ENCODE assay signal across 1 cellular context in genomic region chr13:100734194-100734720, GRCh38.
TF ChIP-seq lines count a peak whose summit lies in the region.

No MANE protein-coding gene starts in this region.

TF ChIP-seq in HepG2, 621 proteins besides CTCF, POLR2A, EP300 and RAD21 (continued from another document and continues in another):
- TF ChIP-seq, protein P1, sequence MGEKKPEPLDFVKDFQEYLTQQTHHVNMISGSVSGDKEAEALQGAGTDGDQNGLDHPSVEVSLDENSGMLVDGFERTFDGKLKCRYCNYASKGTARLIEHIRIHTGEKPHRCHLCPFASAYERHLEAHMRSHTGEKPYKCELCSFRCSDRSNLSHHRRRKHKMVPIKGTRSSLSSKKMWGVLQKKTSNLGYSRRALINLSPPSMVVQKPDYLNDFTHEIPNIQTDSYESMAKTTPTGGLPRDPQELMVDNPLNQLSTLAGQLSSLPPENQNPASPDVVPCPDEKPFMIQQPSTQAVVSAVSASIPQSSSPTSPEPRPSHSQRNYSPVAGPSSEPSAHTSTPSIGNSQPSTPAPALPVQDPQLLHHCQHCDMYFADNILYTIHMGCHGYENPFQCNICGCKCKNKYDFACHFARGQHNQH (CRISPR knock-in tag; IDR thresholded peaks at IDR 0.05), result peak; percentile 87; the same call in 1 of the 2 replicates
- TF ChIP-seq, protein P2, sequence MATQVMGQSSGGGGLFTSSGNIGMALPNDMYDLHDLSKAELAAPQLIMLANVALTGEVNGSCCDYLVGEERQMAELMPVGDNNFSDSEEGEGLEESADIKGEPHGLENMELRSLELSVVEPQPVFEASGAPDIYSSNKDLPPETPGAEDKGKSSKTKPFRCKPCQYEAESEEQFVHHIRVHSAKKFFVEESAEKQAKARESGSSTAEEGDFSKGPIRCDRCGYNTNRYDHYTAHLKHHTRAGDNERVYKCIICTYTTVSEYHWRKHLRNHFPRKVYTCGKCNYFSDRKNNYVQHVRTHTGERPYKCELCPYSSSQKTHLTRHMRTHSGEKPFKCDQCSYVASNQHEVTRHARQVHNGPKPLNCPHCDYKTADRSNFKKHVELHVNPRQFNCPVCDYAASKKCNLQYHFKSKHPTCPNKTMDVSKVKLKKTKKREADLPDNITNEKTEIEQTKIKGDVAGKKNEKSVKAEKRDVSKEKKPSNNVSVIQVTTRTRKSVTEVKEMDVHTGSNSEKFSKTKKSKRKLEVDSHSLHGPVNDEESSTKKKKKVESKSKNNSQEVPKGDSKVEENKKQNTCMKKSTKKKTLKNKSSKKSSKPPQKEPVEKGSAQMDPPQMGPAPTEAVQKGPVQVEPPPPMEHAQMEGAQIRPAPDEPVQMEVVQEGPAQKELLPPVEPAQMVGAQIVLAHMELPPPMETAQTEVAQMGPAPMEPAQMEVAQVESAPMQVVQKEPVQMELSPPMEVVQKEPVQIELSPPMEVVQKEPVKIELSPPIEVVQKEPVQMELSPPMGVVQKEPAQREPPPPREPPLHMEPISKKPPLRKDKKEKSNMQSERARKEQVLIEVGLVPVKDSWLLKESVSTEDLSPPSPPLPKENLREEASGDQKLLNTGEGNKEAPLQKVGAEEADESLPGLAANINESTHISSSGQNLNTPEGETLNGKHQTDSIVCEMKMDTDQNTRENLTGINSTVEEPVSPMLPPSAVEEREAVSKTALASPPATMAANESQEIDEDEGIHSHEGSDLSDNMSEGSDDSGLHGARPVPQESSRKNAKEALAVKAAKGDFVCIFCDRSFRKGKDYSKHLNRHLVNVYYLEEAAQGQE (IDR thresholded peaks at IDR 0.05; ENCODE audit: borderline replicate concordance in 1 of 2, low read depth in 1 of 2, low read length in 2 of 2), result peak in 1 of 2 experiments; percentile 76; a peak in 2 of 4 replicates
- TF ChIP-seq AHDC1 (CRISPR knock-in tag; IDR thresholded peaks at IDR 0.05; ENCODE audit: borderline replicate concordance) (peak; percentile 98), KDM3A (CRISPR knock-in tag; IDR thresholded peaks at IDR 0.05; ENCODE audit: low read depth) (0 out of 2 replicates have a peak, but pooled peaks have one; percentile 34), ZNF775 (CRISPR knock-in tag; IDR thresholded peaks at IDR 0.05; ENCODE audit: borderline replicate concordance) (peak; percentile 52; the same call in 1 of the 2 replicates), NFKB2 (CRISPR knock-in tag; IDR thresholded peaks at IDR 0.05; ENCODE audit: borderline replicate concordance) (no peak), HDAC2 (CRISPR knock-in tag; IDR thresholded peaks at IDR 0.05) (peak; percentile 84), ZNF17 (CRISPR knock-in tag; IDR thresholded peaks at IDR 0.05) (no peak), FOXK2 (IDR thresholded peaks at IDR 0.05) (peak; percentile 82; the same call in 1 of the 2 replicates), KLF11 (CRISPR knock-in tag; IDR thresholded peaks at IDR 0.05) (no peak), HIC2 (CRISPR knock-in tag; IDR thresholded peaks at IDR 0.05; ENCODE audit: low read depth) (peak; percentile 37; the same call in 1 of the 2 replicates), NR2F2 (IDR thresholded peaks at IDR 0.05; ENCODE audit: borderline replicate concordance, low read depth) (peak; percentile 78), ZEB1 (IDR thresholded peaks at IDR 0.05; ENCODE audit: insufficient replicate concordance, low read depth) (peak; percentile 55), MXD4 (CRISPR knock-in tag; IDR thresholded peaks at IDR 0.05) (no peak), ZFP36L1 (CRISPR knock-in tag; IDR thresholded peaks at IDR 0.05) (peak; percentile 82; the same call in 1 of the 2 replicates), ZBED4 (CRISPR knock-in tag; IDR thresholded peaks at IDR 0.05; ENCODE audit: borderline replicate concordance) (peak; percentile 42; the same call in 1 of the 2 replicates), SMAD1 (CRISPR knock-in tag; IDR thresholded peaks at IDR 0.05; ENCODE audit: borderline replicate concordance, low read depth) (no peak), MTERF4 (CRISPR knock-in tag; IDR thresholded peaks at IDR 0.05) (no peak), TRAFD1 (CRISPR knock-in tag; IDR thresholded peaks at IDR 0.05; ENCODE audit: borderline replicate concordance) (no peak), ZNF3 (CRISPR knock-in tag; IDR thresholded peaks at IDR 0.05) (no peak), SMYD3 (CRISPR knock-in tag; IDR thresholded peaks at IDR 0.05) (peak; percentile 79; the same call in 1 of the 2 replicates), ZNF460 (CRISPR knock-in tag; IDR thresholded peaks at IDR 0.05; ENCODE audit: borderline replicate concordance) (peak; percentile 18; the same call in 1 of the 2 replicates), ESRRA (CRISPR knock-in tag; IDR thresholded peaks at IDR 0.05; ENCODE audit: low read depth) (0 out of 2 replicates have a peak, but pooled peaks have one; percentile 31), MLX (CRISPR knock-in tag; IDR thresholded peaks at IDR 0.05) (peak; percentile 49; the same call in 1 of the 2 replicates), ATM (IDR thresholded peaks at IDR 0.05; ENCODE audit: borderline replicate concordance) (no peak), ETV5 (CRISPR knock-in tag; IDR thresholded peaks at IDR 0.05; ENCODE audit: borderline replicate concordance) (peak; percentile 92), SIX1 (CRISPR knock-in tag; IDR thresholded peaks at IDR 0.05; ENCODE audit: borderline replicate concordance) (peak; percentile 89)
- TF ChIP-seq, protein P3, sequence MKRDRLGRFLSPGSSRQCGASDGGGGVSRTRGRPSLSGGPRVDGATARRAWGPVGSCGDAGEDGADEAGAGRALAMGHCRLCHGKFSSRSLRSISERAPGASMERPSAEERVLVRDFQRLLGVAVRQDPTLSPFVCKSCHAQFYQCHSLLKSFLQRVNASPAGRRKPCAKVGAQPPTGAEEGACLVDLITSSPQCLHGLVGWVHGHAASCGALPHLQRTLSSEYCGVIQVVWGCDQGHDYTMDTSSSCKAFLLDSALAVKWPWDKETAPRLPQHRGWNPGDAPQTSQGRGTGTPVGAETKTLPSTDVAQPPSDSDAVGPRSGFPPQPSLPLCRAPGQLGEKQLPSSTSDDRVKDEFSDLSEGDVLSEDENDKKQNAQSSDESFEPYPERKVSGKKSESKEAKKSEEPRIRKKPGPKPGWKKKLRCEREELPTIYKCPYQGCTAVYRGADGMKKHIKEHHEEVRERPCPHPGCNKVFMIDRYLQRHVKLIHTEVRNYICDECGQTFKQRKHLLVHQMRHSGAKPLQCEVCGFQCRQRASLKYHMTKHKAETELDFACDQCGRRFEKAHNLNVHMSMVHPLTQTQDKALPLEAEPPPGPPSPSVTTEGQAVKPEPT (CRISPR knock-in tag; IDR thresholded peaks at IDR 0.05; ENCODE audit: low read depth), result no peak
